ENCODE assay signal across 27 cellular contexts in the genomic region with DNA sequence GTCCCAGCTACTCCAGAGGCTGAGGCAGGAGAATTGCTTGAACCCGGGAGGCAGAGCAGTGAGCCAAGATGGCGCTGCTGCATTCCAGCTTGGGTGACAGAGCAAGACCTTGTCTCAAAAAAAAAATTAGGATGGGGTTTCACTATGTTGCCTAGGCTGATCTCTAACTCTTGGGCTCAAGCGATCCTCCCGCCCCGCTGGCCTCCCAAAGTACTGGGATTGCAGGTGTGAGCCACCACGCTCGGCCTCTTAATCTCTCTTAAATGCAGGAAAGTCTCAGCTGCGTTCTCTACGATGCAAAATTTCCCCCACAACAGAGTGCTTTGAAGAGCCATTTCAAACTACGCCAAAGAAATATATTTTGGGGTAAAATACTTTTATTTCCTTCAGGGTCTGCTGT.
"Had no signal": no experiment of that assay in that cellular context is flagged by ENCODE, and none has a peak within 500 bp of the region (broad histone marks: within the 10 kb centered on the region; RNA-seq: fewer than 3 reads in every experiment).

No MANE protein-coding gene starts in this region.

- H3K9me3 Mint-ChIP-seq: activated B cell treated with CpG ODN at 0.5 μM for 24 hours; activated CD4-positive, alpha-beta T cell treated with anti-CD3 and anti-CD28 coated beads, Interleukin-2, amount 10 ng/mL, durations not matched to agents 24 days and 14 days; activated naive CD8-positive, alpha-beta T cell treated with anti-CD3 and anti-CD28 coated beads, Interleukin-2, amount 50 U/mL, for 24 hours; activated T-cell treated with anti-CD3 and anti-CD28 coated beads, Interleukin-2, amount 50 U/mL, for 24 hours; brain; central memory CD8-positive, alpha-beta T cell had no signal

- H3K27me3 Mint-ChIP-seq: activated T-cell treated with anti-CD3 and anti-CD28 coated beads, Interleukin-2, amount 50 U/mL, for 24 hours; central memory CD8-positive, alpha-beta T cell had no signal

- H3K4me1 Mint-ChIP-seq: activated B cell treated with CpG ODN at 0.5 μM for 24 hours; activated CD4-positive, alpha-beta T cell treated with anti-CD3 and anti-CD28 coated beads, Interleukin-2, amount 10 ng/mL, durations not matched to agents 24 days and 14 days; activated CD8-positive, alpha-beta memory T cell treated with anti-CD3 and anti-CD28 coated beads, Interleukin-2, amount 10 ng/mL, durations not matched to agents 7 days and 5 days; activated naive CD8-positive, alpha-beta T cell treated with anti-CD3 and anti-CD28 coated beads, Interleukin-2, amount 50 U/mL, for 24 hours; central memory CD8-positive, alpha-beta T cell had no signal

- H3K27ac ChIP-seq: ascending aorta, RWPE1, SJCRH30 had no signal

- H3K27ac Mint-ChIP-seq: activated B cell treated with CpG ODN at 0.5 μM for 24 hours; activated CD4-positive, alpha-beta T cell treated with anti-CD3 and anti-CD28 coated beads, Interleukin-2, amount 10 ng/mL, durations not matched to agents 24 days and 14 days; activated CD8-positive, alpha-beta memory T cell treated with anti-CD3 and anti-CD28 coated beads, Interleukin-2, amount 10 ng/mL, durations not matched to agents 7 days and 5 days; activated naive CD4-positive, alpha-beta T cell treated with anti-CD3 and anti-CD28 coated beads, Interleukin-2, amount 50 U/mL, for 72 hours; activated naive CD8-positive, alpha-beta T cell treated with anti-CD3 and anti-CD28 coated beads, Interleukin-2, amount 50 U/mL, for 24 hours; activated T-cell treated with anti-CD3 and anti-CD28 coated beads, Interleukin-2, amount 50 U/mL, for 24 hours had no signal

- H3K9me3 ChIP-seq: ascending aorta, Peyer's patch, SJCRH30, SK-N-SH had no signal

- H3K9ac ChIP-seq: SK-N-SH had no signal

- H3K4me3 ChIP-seq: ascending aorta, Peyer's patch, SJCRH30 had no signal

- H3K27me3 ChIP-seq: ascending aorta, Peyer's patch, SJCRH30 had no signal

- H3K9me2 ChIP-seq: SK-N-SH had no signal

- DNase-seq: activated B cell treated with CpG ODN at 0.5 μM for 24 hours; activated CD4-positive, alpha-beta T cell treated with anti-CD3 and anti-CD28 coated beads for 1 hour; activated CD4-positive, alpha-beta T cell treated with anti-CD3 and anti-CD28 coated beads, Interleukin-2, amount 10 ng/mL, durations not matched to agents 24 days and 14 days; activated CD4-positive, alpha-beta T cell treated with anti-CD3 and anti-CD28 coated beads, Interleukin-2, amount 50 U/mL, for 48 hours; activated CD8-positive, alpha-beta memory T cell treated with anti-CD3 and anti-CD28 coated beads, Interleukin-2, amount 10 ng/mL, durations not matched to agents 7 days and 5 days; activated effector memory CD4-positive, alpha-beta T cell treated with anti-CD3 and anti-CD28 coated beads, Interleukin-2, amount 50 U/mL, for 16 hours; activated naive CD4-positive, alpha-beta T cell treated with Interleukin-2 at 50 U/mL for 16 hours; activated naive CD8-positive, alpha-beta T cell treated with anti-CD3 and anti-CD28 coated beads, Interleukin-2, amount 50 U/mL, for 24 hours; activated T-cell treated with anti-CD3 and anti-CD28 coated beads, Interleukin-2, amount 50 U/mL, for 24 hours; amniotic stem cell; MM.1S; NCI-H1105 treated with DMSO at 0.1 percent for 48 hours; NCI-H146; NCI-H187 treated with DMSO at 0.1 percent for 48 hours; NCI-H2081 treated with DMSO at 0.1 percent for 48 hours; NCI-H446; NCI-H524; Right ventricle myocardium superior; SJCRH30; SW 1271 had no signal

- H3K36me3 ChIP-seq: ascending aorta, Peyer's patch, SJCRH30 had no signal

- H3K36me3 Mint-ChIP-seq: activated CD8-positive, alpha-beta memory T cell treated with anti-CD3 and anti-CD28 coated beads, Interleukin-2, amount 10 ng/mL, durations not matched to agents 7 days and 5 days; activated naive CD4-positive, alpha-beta T cell treated with anti-CD3 and anti-CD28 coated beads, Interleukin-2, amount 50 U/mL, for 72 hours; brain had no signal

- H3K4me2 ChIP-seq: SK-N-SH had no signal

- ATAC-seq: activated CD8-positive, alpha-beta memory T cell treated with anti-CD3 and anti-CD28 coated beads, Interleukin-2, amount 10 ng/mL, durations not matched to agents 7 days and 5 days; activated naive CD4-positive, alpha-beta T cell treated with anti-CD3 and anti-CD28 coated beads, Interleukin-2, amount 50 U/mL, for 72 hours; activated naive CD8-positive, alpha-beta T cell treated with anti-CD3 and anti-CD28 coated beads, Interleukin-2, amount 50 U/mL, for 24 hours had no signal

- H3K4me3 Mint-ChIP-seq: activated B cell treated with CpG ODN at 0.5 μM for 24 hours; activated CD4-positive, alpha-beta T cell treated with anti-CD3 and anti-CD28 coated beads, Interleukin-2, amount 10 ng/mL, durations not matched to agents 24 days and 14 days; activated CD8-positive, alpha-beta memory T cell treated with anti-CD3 and anti-CD28 coated beads, Interleukin-2, amount 10 ng/mL, durations not matched to agents 7 days and 5 days; activated naive CD8-positive, alpha-beta T cell treated with anti-CD3 and anti-CD28 coated beads, Interleukin-2, amount 50 U/mL, for 24 hours; activated T-cell treated with anti-CD3 and anti-CD28 coated beads, Interleukin-2, amount 50 U/mL, for 24 hours; central memory CD8-positive, alpha-beta T cell had no signal

- H3K4me1 ChIP-seq: ascending aorta had no signal
